ENCODE assay signal across 8 cellular contexts in genomic region chr19:2385053-2385721, GRCh38. TPM values are rescaled to one million over a fixed set of nuclear protein-coding genes. Genes with fewer than 3 reads are reported as not detected.
DNase-seq lines count a peak whose midpoint lies in the region; ATAC-seq, FAIRE-seq and TF ChIP-seq lines count a peak whose summit lies in the region.

No MANE protein-coding gene starts in this region.

- TF ChIP-seq CTCF in endodermal cell (conservative IDR thresholded peaks at IDR 0.05) = no peak
- TF ChIP-seq CTCF in prostate gland (IDR thresholded peaks at IDR 0.05) = peak in 1 of 4 experiments; percentile 24
- TF ChIP-seq CTCF in D721Med (IDR thresholded peaks at IDR 0.05; ENCODE audit: insufficient read depth, missing control alignments) = no peak

- no peaks in the 10 kb centered on the region for H3K27me3 ChIP-seq in endodermal cell (ENCODE audit: control insufficient read depth, insufficient read depth, low read length, poor library complexity, severe bottlenecking)
- H3K27me3 ChIP-seq in prostate gland (replicated peaks; ENCODE audit: insufficient read depth) = no peaks in the 10 kb centered on the region

- peaks cover 11% of the 10 kb centered on the region for H3K9me3 Mint-ChIP-seq in endodermal cell

- peak; percentile 16 for TF ChIP-seq POLR2A in prostate gland (IDR thresholded peaks at IDR 0.05)

- no peak overlapping the region for H3K4me3 Mint-ChIP-seq in endodermal cell

- intact Hi-C loops in prostate gland (cut with DNase I) = loop anchor here (5.0 kb wide), 1 partner anchor 108 kb away; no protein-coding TSS in a partner anchor

- WGBS in endodermal cell (ENCODE audit: insufficient coverage in 1 of 2, insufficient read length in 1 of 2), 2 experiments = 28 to 36% methylated on average over 14 to 37 of the region's 37 CpGs
- 14% methylated on average over 31 of the region's 37 CpGs for WGBS in prostate gland

- no peaks in the 10 kb centered on the region for H3K36me3 Mint-ChIP-seq in endodermal cell (ENCODE audit: low read depth)

- H3K4me1 ChIP-seq in endodermal cell (ENCODE audit: control insufficient read depth, insufficient read depth, low read length) (no peaks in the 10 kb centered on the region), prostate gland (replicated peaks) (no peaks in the 10 kb centered on the region)

- ATAC-seq in HG03045 (IDR thresholded peaks at IDR 0.05; ENCODE audit: unreplicated experiment) = no peak

- no peaks in the 10 kb centered on the region for H3K4me1 Mint-ChIP-seq in endodermal cell

- H3K9ac ChIP-seq in endodermal cell (ENCODE audit: extremely low read depth, low read length, poor library complexity, severe bottlenecking) = no peak overlapping the region

- no peak overlapping the region for H3K27ac Mint-ChIP-seq in endodermal cell

- H3K4me3 ChIP-seq in endodermal cell (ENCODE audit: low read length) (no peak overlapping the region), prostate gland (peak overlapping the region in 1 of 2 donors; percentile 15)

- H3K27ac ChIP-seq in endodermal cell (ENCODE audit: low read depth, low read length) (no peak overlapping the region), prostate gland (no peak overlapping the region)

- H3K9me3 ChIP-seq in endodermal cell (ENCODE audit: control insufficient read depth, low read length) (no peaks in the 10 kb centered on the region), prostate gland (no peaks in the 10 kb centered on the region)

- H3K36me3 ChIP-seq in endodermal cell (ENCODE audit: control insufficient read depth, insufficient read depth, low read length) (no peaks in the 10 kb centered on the region), prostate gland (no peaks in the 10 kb centered on the region)

- FAIRE-seq in GM19239 (lab: Jason Lieb, UNC) (no peak), D721Med (lab: Jason Lieb, UNC) (no peak)

- DNase-seq in A172 (ENCODE audit: low spot score) (peak; percentile 97), HCEC 1CT (peak; percentile 63), NCI-H748 (lab: John Stamatoyannopoulos, UW; ENCODE audit: unreplicated experiment) (peak; percentile 90), endodermal cell (peak; percentile 93), prostate gland (ENCODE audit: low spot score) (peak; percentile 70), GM19239 (ENCODE audit: insufficient read length, low spot score) (no peak), D721Med (ENCODE audit: insufficient read length, low spot score) (no peak)

- peaks cover 20% of the 10 kb centered on the region for H3K27me3 Mint-ChIP-seq in endodermal cell (ENCODE audit: insufficient read depth)

RNA-seq across cellular contexts. Expression of gene TMPRSS9, which starts 25.1 kb away (rescaled TPM):
- not detected in 2 replicates for total RNA-seq in A172 (2014; rRNA removed; shearing (Covaris generic))
- total RNA-seq in endodermal cell (1 to 10 TPM in 1 of 2 donors, under 1 TPM in 1; 0.73 to 1.2 TPM), prostate gland (1 to 10 TPM in 1 of 2 donors, under 1 TPM in 1; 0.14 to 2.2 TPM)
- 1.2 TPM for polyA plus RNA-seq in endodermal cell (2013, experiment 1 of 2)
- 1.2 TPM for polyA plus RNA-seq in endodermal cell (2013, experiment 2 of 2)

RNA-seq across cellular contexts. Expression of gene TIMM13, which starts 42.2 kb away (rescaled TPM):
- total RNA-seq in A172 (2014; rRNA removed; shearing (Covaris generic)) = 85.0 and 110 TPM in 2 replicates
- 100 to 1,000 TPM; 149 to 175 TPM for total RNA-seq in endodermal cell
- 96.0 TPM for polyA plus RNA-seq in endodermal cell (2013, experiment 1 of 2)
- polyA plus RNA-seq in endodermal cell (2013, experiment 2 of 2) = 86.4 TPM
- 10 to 100 TPM; 52.0 to 52.3 TPM for total RNA-seq in prostate gland

RNA-seq across cellular contexts. Expression of gene SPPL2B, which starts 56.7 kb away (rescaled TPM):
- total RNA-seq in A172 (2014; rRNA removed; shearing (Covaris generic)) = 51.9 and 60.7 TPM in 2 replicates
- 100 to 1,000 TPM; 115 to 118 TPM for total RNA-seq in endodermal cell
- 88.6 TPM for polyA plus RNA-seq in endodermal cell (2013, experiment 1 of 2)
- 73.4 TPM for polyA plus RNA-seq in endodermal cell (2013, experiment 2 of 2)
- total RNA-seq in prostate gland = 10 to 100 TPM; 54.0 to 87.1 TPM

RNA-seq across cellular contexts. Expression of gene LSM7, which starts 56.8 kb away (rescaled TPM):
- total RNA-seq in A172 (2014; rRNA removed; shearing (Covaris generic)) = 493 and 592 TPM in 2 replicates
- total RNA-seq in endodermal cell (100 to 1,000 TPM; 141 to 149 TPM), prostate gland (100 to 1,000 TPM; 125 to 135 TPM)
- 215 TPM for polyA plus RNA-seq in endodermal cell (2013, experiment 1 of 2)
- 206 TPM for polyA plus RNA-seq in endodermal cell (2013, experiment 2 of 2)

Comparison
In these comparisons a context has a peak if more than half of its experiments do, and no peak if none do; other contexts are left out.
1. DNase-seq: peak in A172 (single experiment), HCEC 1CT (single experiment), NCI-H748 (single experiment), endodermal cell (single experiment) and prostate gland (single experiment); none in GM19239 (single experiment) and D721Med (single experiment).